28 cellular contexts compared by ENCODE assay signal in genomic region chr2:238225121-238225520, GRCh38.
"Had no signal": no experiment of that assay in that cellular context is flagged by ENCODE, and none has a peak within 500 bp of the region (broad histone marks: within the 10 kb centered on the region; RNA-seq: fewer than 3 reads in every experiment).

No MANE protein-coding gene starts in this region.

- FAIRE-seq: K562 had no signal

- H3K27ac Mint-ChIP-seq: activated B cell treated with CpG ODN at 0.5 μM for 24 hours; activated CD4-positive, alpha-beta T cell treated with anti-CD3 and anti-CD28 coated beads, Interleukin-2, amount 10 ng/mL, durations not matched to agents 24 days and 14 days; activated CD8-positive, alpha-beta memory T cell treated with anti-CD3 and anti-CD28 coated beads, Interleukin-2, amount 10 ng/mL, durations not matched to agents 7 days and 5 days; activated naive CD8-positive, alpha-beta T cell treated with anti-CD3 and anti-CD28 coated beads, Interleukin-2, amount 50 U/mL, for 24 hours; activated T-cell treated with anti-CD3 and anti-CD28 coated beads, Interleukin-2, amount 50 U/mL, for 24 hours; activated T-helper 1 cell treated with anti-CD3 and anti-CD28 coated beads, Interleukin-12 subunit alpha, Interleukin-12 subunit beta, Interleukin-2, Interleukin-4 antibody, amounts not matched to agents 30 ng/mL and 10 ng/mL and 1 ng/mL, durations not matched to agents 14 hours and 24 hours and 36 hours; T-helper 1 cell treated with Interleukin-12 subunit alpha and Interleukin-12 subunit beta and Interleukin-4 antibody, amounts not matched to agents 30 μg/mL and 1 μg/mL, for 36 hours had no signal

- H3K4me1 Mint-ChIP-seq: activated B cell treated with CpG ODN at 0.5 μM for 24 hours; activated CD4-positive, alpha-beta T cell treated with anti-CD3 and anti-CD28 coated beads, Interleukin-2, amount 10 ng/mL, durations not matched to agents 24 days and 14 days; central memory CD8-positive, alpha-beta T cell had no signal

- H3K27ac ChIP-seq: ascending aorta, body of pancreas, Peyer's patch, RWPE1, SJCRH30 had no signal

- ATAC-seq: activated CD8-positive, alpha-beta memory T cell treated with anti-CD3 and anti-CD28 coated beads, Interleukin-2, amount 10 ng/mL, durations not matched to agents 7 days and 5 days; activated naive CD4-positive, alpha-beta T cell treated with anti-CD3 and anti-CD28 coated beads, Interleukin-2, amount 50 U/mL, for 72 hours; activated naive CD8-positive, alpha-beta T cell treated with anti-CD3 and anti-CD28 coated beads, Interleukin-2, amount 50 U/mL, for 24 hours; body of pancreas; K562 had no signal

- H3K27me3 ChIP-seq: ascending aorta, body of pancreas, Peyer's patch had no signal

- H3K9me3 ChIP-seq: ascending aorta, body of pancreas, Peyer's patch, SJCRH30 had no signal

- H3K4me3 ChIP-seq: ascending aorta, body of pancreas, K562, Peyer's patch, SJCRH30 had no signal

- H3K4me1 ChIP-seq: ascending aorta, Peyer's patch, SJCRH30 had no signal

- H3K9me3 Mint-ChIP-seq: activated B cell treated with CpG ODN at 0.5 μM for 24 hours; activated CD4-positive, alpha-beta T cell treated with anti-CD3 and anti-CD28 coated beads, Interleukin-2, amount 10 ng/mL, durations not matched to agents 24 days and 14 days; activated naive CD4-positive, alpha-beta T cell treated with anti-CD3 and anti-CD28 coated beads, Interleukin-2, amount 50 U/mL, for 72 hours; activated naive CD8-positive, alpha-beta T cell treated with anti-CD3 and anti-CD28 coated beads, Interleukin-2, amount 50 U/mL, for 24 hours; activated T-cell treated with anti-CD3 and anti-CD28 coated beads, Interleukin-2, amount 50 U/mL, for 24 hours; activated T-helper 1 cell treated with anti-CD3 and anti-CD28 coated beads, Interleukin-12 subunit alpha, Interleukin-12 subunit beta, Interleukin-2, Interleukin-4 antibody, amounts not matched to agents 30 ng/mL and 10 ng/mL and 1 ng/mL, durations not matched to agents 14 hours and 24 hours and 36 hours; central memory CD8-positive, alpha-beta T cell; T-helper 1 cell treated with Interleukin-12 subunit alpha and Interleukin-12 subunit beta and Interleukin-4 antibody, amounts not matched to agents 30 μg/mL and 1 μg/mL, for 36 hours had no signal

- DNase-seq: activated B cell treated with CpG ODN at 0.5 μM for 24 hours; activated CD4-positive, alpha-beta T cell treated with anti-CD3 and anti-CD28 coated beads for 1 hour; activated CD4-positive, alpha-beta T cell treated with anti-CD3 and anti-CD28 coated beads, Interleukin-2, amount 10 ng/mL, durations not matched to agents 24 days and 14 days; activated CD4-positive, alpha-beta T cell treated with anti-CD3 and anti-CD28 coated beads, Interleukin-2, amount 50 U/mL, for 48 hours; activated CD8-positive, alpha-beta memory T cell treated with anti-CD3 and anti-CD28 coated beads, Interleukin-2, amount 10 ng/mL, durations not matched to agents 7 days and 5 days; activated effector memory CD4-positive, alpha-beta T cell treated with Interleukin-2 at 50 U/mL for 16 hours; activated naive CD4-positive, alpha-beta T cell; activated naive CD8-positive, alpha-beta T cell treated with anti-CD3 and anti-CD28 coated beads, Interleukin-2, amount 50 U/mL, for 24 hours; activated T-cell treated with anti-CD3 and anti-CD28 coated beads, Interleukin-2, amount 50 U/mL, for 24 hours; amniotic stem cell; Karpas-422; NCI-H146; NCI-H2029; NCI-H2107; NCI-H510A treated with DMSO at 0.1 percent for 48 hours; NCI-H69; NK-92 treated with Interleukin-12 subunit alpha and Interleukin-12 subunit beta, amount 100 ng/mL, for 24 hours; Peyer's patch; SJCRH30; SW 1271 had no signal

- H3K36me3 ChIP-seq: ascending aorta, Peyer's patch, SJCRH30 had no signal

- H3K4me3 Mint-ChIP-seq: activated B cell treated with CpG ODN at 0.5 μM for 24 hours; activated CD4-positive, alpha-beta T cell treated with anti-CD3 and anti-CD28 coated beads, Interleukin-2, amount 10 ng/mL, durations not matched to agents 24 days and 14 days; activated CD8-positive, alpha-beta memory T cell treated with anti-CD3 and anti-CD28 coated beads, Interleukin-2, amount 10 ng/mL, durations not matched to agents 7 days and 5 days; activated naive CD8-positive, alpha-beta T cell treated with anti-CD3 and anti-CD28 coated beads, Interleukin-2, amount 50 U/mL, for 24 hours; activated T-cell treated with anti-CD3 and anti-CD28 coated beads, Interleukin-2, amount 50 U/mL, for 24 hours; activated T-helper 1 cell treated with anti-CD3 and anti-CD28 coated beads, Interleukin-12 subunit alpha, Interleukin-12 subunit beta, Interleukin-2, Interleukin-4 antibody, amounts not matched to agents 30 ng/mL and 10 ng/mL and 1 ng/mL, durations not matched to agents 14 hours and 24 hours and 36 hours; central memory CD8-positive, alpha-beta T cell; T-helper 1 cell treated with Interleukin-12 subunit alpha and Interleukin-12 subunit beta and Interleukin-4 antibody, amounts not matched to agents 30 μg/mL and 1 μg/mL, for 36 hours had no signal

- H3K27me3 Mint-ChIP-seq: activated naive CD8-positive, alpha-beta T cell treated with anti-CD3 and anti-CD28 coated beads, Interleukin-2, amount 50 U/mL, for 24 hours; activated T-cell treated with anti-CD3 and anti-CD28 coated beads, Interleukin-2, amount 50 U/mL, for 24 hours; central memory CD8-positive, alpha-beta T cell had no signal

- H3K36me3 Mint-ChIP-seq: activated CD8-positive, alpha-beta memory T cell treated with anti-CD3 and anti-CD28 coated beads, Interleukin-2, amount 10 ng/mL, durations not matched to agents 7 days and 5 days; activated naive CD4-positive, alpha-beta T cell treated with anti-CD3 and anti-CD28 coated beads, Interleukin-2, amount 50 U/mL, for 72 hours had no signal
